In the genomic region with DNA sequence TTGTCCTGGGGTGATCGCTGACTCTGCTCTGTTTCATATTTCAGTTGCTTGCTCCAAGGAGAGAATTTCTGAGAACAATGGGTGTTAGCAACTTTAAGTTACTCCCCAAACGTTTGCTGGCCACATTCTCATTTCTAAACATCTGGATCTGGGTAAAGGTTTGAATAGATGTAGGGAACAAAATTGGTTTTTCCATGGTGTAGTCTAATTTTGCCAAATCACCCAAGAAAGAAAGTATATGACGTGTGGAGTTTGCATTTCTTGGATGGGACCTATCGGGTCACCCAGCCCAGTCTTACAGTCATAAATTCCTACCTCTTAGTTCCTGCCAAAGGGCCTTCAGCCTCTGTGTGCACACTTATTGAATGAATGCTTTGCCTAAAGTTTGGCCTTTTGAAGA, we compare ENCODE assay signal across 37 cellular contexts.
"Had no signal": no experiment of that assay in that cellular context is flagged by ENCODE, and none has a peak within 500 bp of the region (broad histone marks: within the 10 kb centered on the region; RNA-seq: fewer than 3 reads in every experiment).

No MANE protein-coding gene starts in this region.

- H3K27me3 Mint-ChIP-seq: activated B cell treated with CpG ODN at 0.5 μM for 24 hours; activated CD4-positive, alpha-beta memory T cell treated with anti-CD3 and anti-CD28 coated beads for 36 hours; activated CD4-positive, alpha-beta T cell treated with anti-CD3 and anti-CD28 coated beads, Interleukin-2, amount 10 ng/mL, durations not matched to agents 24 days and 14 days; activated CD8-positive, alpha-beta T cell treated with anti-CD3 and anti-CD28 coated beads for 36 hours; activated naive CD4-positive, alpha-beta T cell treated with anti-CD3 and anti-CD28 coated beads, Interleukin-2, amount 10 ng/mL, durations not matched to agents 7 days and 5 days; activated naive CD4-positive, alpha-beta T cell treated with anti-CD3 and anti-CD28 coated beads, Interleukin-2, amount 50 U/mL, for 24 hours; activated naive CD8-positive, alpha-beta T cell; activated naive CD8-positive, alpha-beta T cell treated with anti-CD3 and anti-CD28 coated beads, Interleukin-2, amount 10 ng/mL, durations not matched to agents 7 days and 5 days; activated naive CD8-positive, alpha-beta T cell treated with anti-CD3 and anti-CD28 coated beads, Interleukin-2, amount 50 U/mL, for 24 hours had no signal

- H3K4me3 Mint-ChIP-seq: activated B cell treated with CpG ODN at 0.5 μM for 24 hours; activated CD4-positive, alpha-beta memory T cell treated with anti-CD3 and anti-CD28 coated beads for 36 hours; activated CD4-positive, alpha-beta T cell treated with anti-CD3 and anti-CD28 coated beads, Interleukin-2, amount 10 ng/mL, durations not matched to agents 24 days and 14 days; activated CD8-positive, alpha-beta T cell treated with anti-CD3 and anti-CD28 coated beads for 36 hours; activated naive CD4-positive, alpha-beta T cell treated with anti-CD3 and anti-CD28 coated beads, Interleukin-2, amount 10 ng/mL, durations not matched to agents 7 days and 5 days; activated naive CD4-positive, alpha-beta T cell treated with anti-CD3 and anti-CD28 coated beads, Interleukin-2, amount 50 U/mL, for 24 hours; activated naive CD8-positive, alpha-beta T cell; activated naive CD8-positive, alpha-beta T cell treated with anti-CD3 and anti-CD28 coated beads, Interleukin-2, amount 10 ng/mL, durations not matched to agents 7 days and 5 days; activated naive CD8-positive, alpha-beta T cell treated with anti-CD3 and anti-CD28 coated beads, Interleukin-2, amount 50 U/mL, for 24 hours; activated T-cell treated with anti-CD3 and anti-CD28 coated beads, Interleukin-2, amount 50 U/mL, for 4 hours; activated T-cell treated with anti-CD3 and anti-CD28 coated beads, Interleukin-2, amount 50 U/mL, for 72 hours; activated T-helper 1 cell treated with anti-CD3 and anti-CD28 coated beads, Interleukin-12 subunit alpha, Interleukin-12 subunit beta, Interleukin-2, Interleukin-4 antibody, amounts not matched to agents 30 ng/mL and 10 ng/mL and 1 ng/mL, durations not matched to agents 14 hours and 24 hours and 36 hours; T-helper 1 cell treated with Interleukin-12 subunit alpha and Interleukin-12 subunit beta and Interleukin-4 antibody, amounts not matched to agents 30 μg/mL and 1 μg/mL, for 36 hours; T-helper 2 cell treated with Interferon-gamma antibody and Interleukin-4, amounts not matched to agents 5 μg/mL and 100 μg/mL, for 36 hours had no signal

- ATAC-seq: activated CD8-positive, alpha-beta T cell treated with anti-CD3 and anti-CD28 coated beads for 36 hours; activated naive CD8-positive, alpha-beta T cell treated with anti-CD3 and anti-CD28 coated beads, Interleukin-2, amount 50 U/mL, for 24 hours; activated T-cell treated with anti-CD3 and anti-CD28 coated beads, Interleukin-2, amount 50 U/mL, for 4 hours; activated T-cell treated with anti-CD3 and anti-CD28 coated beads, Interleukin-2, amount 50 U/mL, for 72 hours; body of pancreas had no signal

- H3K27me3 ChIP-seq: ascending aorta, body of pancreas, brain microvascular endothelial cell had no signal

- H3K9me3 ChIP-seq: ascending aorta, body of pancreas, breast epithelium had no signal

- FAIRE-seq: TTC549 had no signal

- H3K4me1 ChIP-seq: ascending aorta, breast epithelium had no signal

- H3K27ac ChIP-seq: ascending aorta, body of pancreas, brain microvascular endothelial cell, breast epithelium, VCaP had no signal

- H3K27ac Mint-ChIP-seq: activated B cell treated with CpG ODN at 0.5 μM for 24 hours; activated CD4-positive, alpha-beta memory T cell treated with anti-CD3 and anti-CD28 coated beads for 36 hours; activated CD4-positive, alpha-beta T cell treated with anti-CD3 and anti-CD28 coated beads, Interleukin-2, amount 10 ng/mL, durations not matched to agents 24 days and 14 days; activated CD8-positive, alpha-beta T cell treated with anti-CD3 and anti-CD28 coated beads for 36 hours; activated naive CD4-positive, alpha-beta T cell treated with anti-CD3 and anti-CD28 coated beads, Interleukin-2, amount 10 ng/mL, durations not matched to agents 7 days and 5 days; activated naive CD4-positive, alpha-beta T cell treated with anti-CD3 and anti-CD28 coated beads, Interleukin-2, amount 50 U/mL, for 24 hours; activated naive CD8-positive, alpha-beta T cell; activated naive CD8-positive, alpha-beta T cell treated with anti-CD3 and anti-CD28 coated beads, Interleukin-2, amount 10 ng/mL, durations not matched to agents 7 days and 5 days; activated naive CD8-positive, alpha-beta T cell treated with anti-CD3 and anti-CD28 coated beads, Interleukin-2, amount 50 U/mL, for 24 hours; activated T-cell treated with anti-CD3 and anti-CD28 coated beads, Interleukin-2, amount 50 U/mL, for 72 hours; activated T-helper 1 cell treated with anti-CD3 and anti-CD28 coated beads, Interleukin-12 subunit alpha, Interleukin-12 subunit beta, Interleukin-2, Interleukin-4 antibody, amounts not matched to agents 30 ng/mL and 10 ng/mL and 1 ng/mL, durations not matched to agents 14 hours and 24 hours and 36 hours; activated T-helper 2 cell treated with anti-CD3 and anti-CD28 coated beads, Interferon-gamma antibody, Interleukin-2, Interleukin-4, amounts not matched to agents 10 μg/mL and 5 μg/mL and 100 μg/mL, durations not matched to agents 14 hours and 24 hours and 36 hours; T-helper 1 cell treated with Interleukin-12 subunit alpha and Interleukin-12 subunit beta and Interleukin-4 antibody, amounts not matched to agents 30 μg/mL and 1 μg/mL, for 36 hours; T-helper 2 cell treated with Interferon-gamma antibody and Interleukin-4, amounts not matched to agents 5 μg/mL and 100 μg/mL, for 36 hours had no signal

- DNase-seq: activated B cell treated with CpG ODN at 0.5 μM for 24 hours; activated CD4-positive, alpha-beta memory T cell treated with anti-CD3 and anti-CD28 coated beads for 36 hours; activated CD4-positive, alpha-beta T cell treated with anti-CD3 and anti-CD28 coated beads for 4 hours; activated CD4-positive, alpha-beta T cell treated with anti-CD3 and anti-CD28 coated beads, Interleukin-2, amount 10 ng/mL, durations not matched to agents 24 days and 14 days; activated CD4-positive, alpha-beta T cell treated with anti-CD3 and anti-CD28 coated beads, Interleukin-2, amount 50 U/mL, for 1 hour; activated CD4-positive, alpha-beta T cell treated with anti-CD3 and anti-CD28 coated beads, Interleukin-2, amount 50 U/mL, for 4 hours; activated CD4-positive, CD25-positive, alpha-beta regulatory T cell treated with anti-CD3 and anti-CD28 coated beads, Interleukin-2, amount 50 U/mL, for 72 hours; activated CD8-positive, alpha-beta memory T cell treated with anti-CD3 and anti-CD28 coated beads, Interleukin-2, amount 50 U/mL, for 4 hours; activated CD8-positive, alpha-beta T cell treated with anti-CD3 and anti-CD28 coated beads for 36 hours; activated effector memory CD4-positive, alpha-beta T cell treated with Interleukin-2 at 50 U/mL for 16 hours; activated gamma-delta T cell; activated naive CD4-positive, alpha-beta T cell treated with anti-CD3 and anti-CD28 coated beads, Interleukin-2, amount 10 ng/mL, durations not matched to agents 7 days and 5 days; activated naive CD4-positive, alpha-beta T cell treated with Interleukin-2 at 50 U/mL for 16 hours; activated naive CD8-positive, alpha-beta T cell treated with anti-CD3 and anti-CD28 coated beads, Interleukin-2, amount 10 ng/mL, durations not matched to agents 7 days and 5 days; activated naive CD8-positive, alpha-beta T cell treated with anti-CD3 and anti-CD28 coated beads, Interleukin-2, amount 50 U/mL, for 24 hours; activated T-cell treated with anti-CD3 and anti-CD28 coated beads for 4 hours; activated T-cell treated with anti-CD3 and anti-CD28 coated beads, Interleukin-2, amount 50 U/mL, for 1 hour; activated T-cell treated with anti-CD3 and anti-CD28 coated beads, Interleukin-2, amount 50 U/mL, for 4 hours; activated T-cell treated with anti-CD3 and anti-CD28 coated beads, Interleukin-2, amount 50 U/mL, for 72 hours; amygdala; anterior cingulate cortex; body of pancreas; brain microvascular endothelial cell; central memory CD4-positive, alpha-beta T cell; T-helper 1 cell; T-helper 2 cell; T-helper 9 cell had no signal

- H3K4me3 ChIP-seq: ascending aorta, body of pancreas, breast epithelium had no signal

- H3K36me3 Mint-ChIP-seq: activated CD4-positive, alpha-beta memory T cell treated with anti-CD3 and anti-CD28 coated beads for 36 hours; activated naive CD4-positive, alpha-beta T cell treated with anti-CD3 and anti-CD28 coated beads, Interleukin-2, amount 10 ng/mL, durations not matched to agents 7 days and 5 days; activated naive CD4-positive, alpha-beta T cell treated with anti-CD3 and anti-CD28 coated beads, Interleukin-2, amount 50 U/mL, for 24 hours; activated naive CD8-positive, alpha-beta T cell; activated naive CD8-positive, alpha-beta T cell treated with anti-CD3 and anti-CD28 coated beads, Interleukin-2, amount 10 ng/mL, durations not matched to agents 7 days and 5 days had no signal

- H3K36me3 ChIP-seq: ascending aorta, brain microvascular endothelial cell, breast epithelium had no signal

- H3K9me3 Mint-ChIP-seq: activated B cell treated with CpG ODN at 0.5 μM for 24 hours; activated CD4-positive, alpha-beta memory T cell treated with anti-CD3 and anti-CD28 coated beads for 36 hours; activated CD4-positive, alpha-beta T cell treated with anti-CD3 and anti-CD28 coated beads, Interleukin-2, amount 10 ng/mL, durations not matched to agents 24 days and 14 days; activated CD8-positive, alpha-beta T cell treated with anti-CD3 and anti-CD28 coated beads for 36 hours; activated naive CD4-positive, alpha-beta T cell treated with anti-CD3 and anti-CD28 coated beads, Interleukin-2, amount 10 ng/mL, durations not matched to agents 7 days and 5 days; activated naive CD4-positive, alpha-beta T cell treated with anti-CD3 and anti-CD28 coated beads, Interleukin-2, amount 50 U/mL, for 24 hours; activated naive CD8-positive, alpha-beta T cell treated with anti-CD3 and anti-CD28 coated beads, Interleukin-2, amount 10 ng/mL, durations not matched to agents 7 days and 5 days; activated naive CD8-positive, alpha-beta T cell treated with anti-CD3 and anti-CD28 coated beads, Interleukin-2, amount 50 U/mL, for 24 hours; activated T-cell treated with anti-CD3 and anti-CD28 coated beads, Interleukin-2, amount 50 U/mL, for 4 hours; activated T-cell treated with anti-CD3 and anti-CD28 coated beads, Interleukin-2, amount 50 U/mL, for 72 hours; activated T-helper 1 cell treated with anti-CD3 and anti-CD28 coated beads, Interleukin-12 subunit alpha, Interleukin-12 subunit beta, Interleukin-2, Interleukin-4 antibody, amounts not matched to agents 30 ng/mL and 10 ng/mL and 1 ng/mL, durations not matched to agents 14 hours and 24 hours and 36 hours; activated T-helper 2 cell treated with anti-CD3 and anti-CD28 coated beads, Interferon-gamma antibody, Interleukin-2, Interleukin-4, amounts not matched to agents 10 μg/mL and 5 μg/mL and 100 μg/mL, durations not matched to agents 14 hours and 24 hours and 36 hours; T-helper 1 cell treated with Interleukin-12 subunit alpha and Interleukin-12 subunit beta and Interleukin-4 antibody, amounts not matched to agents 30 μg/mL and 1 μg/mL, for 36 hours; T-helper 2 cell treated with Interferon-gamma antibody and Interleukin-4, amounts not matched to agents 5 μg/mL and 100 μg/mL, for 36 hours had no signal

- H3K4me1 Mint-ChIP-seq: activated B cell treated with CpG ODN at 0.5 μM for 24 hours; activated CD4-positive, alpha-beta T cell treated with anti-CD3 and anti-CD28 coated beads, Interleukin-2, amount 10 ng/mL, durations not matched to agents 24 days and 14 days; activated naive CD4-positive, alpha-beta T cell treated with anti-CD3 and anti-CD28 coated beads, Interleukin-2, amount 10 ng/mL, durations not matched to agents 7 days and 5 days; activated naive CD4-positive, alpha-beta T cell treated with anti-CD3 and anti-CD28 coated beads, Interleukin-2, amount 50 U/mL, for 24 hours; activated naive CD8-positive, alpha-beta T cell treated with anti-CD3 and anti-CD28 coated beads, Interleukin-2, amount 50 U/mL, for 24 hours had no signal
